Comparison of ENCODE assay signal across 17 cellular contexts in genomic region chr1:15432327-15432726, GRCh38. TPM values are rescaled to one million over a fixed set of nuclear protein-coding genes. Genes with fewer than 3 reads are reported as not detected.
A peak's percentile ranks its signal among the peaks of the same experiment; 100 is the strongest.
DNase-seq lines count a peak whose midpoint lies in the region; ATAC-seq and TF ChIP-seq lines count a peak whose summit lies in the region.
"Had no signal": no experiment of that assay in that cellular context is flagged by ENCODE, and none has a peak within 500 bp of the region (broad histone marks: within the 10 kb centered on the region; RNA-seq: fewer than 3 reads in every experiment).

No MANE protein-coding gene starts in this region.

- peaks cover 2% of the 10 kb centered on the region for H3K36me3 Mint-ChIP-seq in memory B cell

- H3K9me2 ChIP-seq in MM.1S (replicated peaks; ENCODE audit: insufficient read depth, low read length) = no peaks in the 10 kb centered on the region

- H3K4me2 ChIP-seq in MM.1S (ENCODE audit: low read depth, low read length) = no peak overlapping the region

- no peaks in the 10 kb centered on the region for H3F3A ChIP-seq in MM.1S (ENCODE audit: insufficient read depth, low read length)

- no peaks in the 10 kb centered on the region for H3K9me3 Mint-ChIP-seq in memory B cell
- H3K9me3 Mint-ChIP-seq: activated CD4-positive, alpha-beta T cell treated with anti-CD3 and anti-CD28 coated beads, Interleukin-2, amount 10 ng/mL, durations not matched to agents 7 days and 5 days; activated T-cell treated with anti-CD3 and anti-CD28 coated beads, Interleukin-2, amount 50 U/mL, for 4 hours had no signal

- no peak for DNase-seq in left ventricle myocardium superior
- DNase-seq in right atrium auricular region (ENCODE audit: low spot score) = no peak
- peak; percentile 99 to 100 for DNase-seq in SJCRH30
- no peak for DNase-seq in memory B cell (ENCODE audit: low spot score in 2 of 2)
- no peak for DNase-seq in MM.1S
- DNase-seq in midbrain (lab: John Stamatoyannopoulos, UW) = no peak
- no peak for DNase-seq in KG1 (lab: John Stamatoyannopoulos, UW)
- DNase-seq: activated CD4-positive, alpha-beta T cell treated with anti-CD3 and anti-CD28 coated beads, Interleukin-2, amount 10 ng/mL, durations not matched to agents 7 days and 5 days; activated T-cell treated with anti-CD3 and anti-CD28 coated beads, Interleukin-2, amount 50 U/mL, for 4 hours; DMS153; heart right ventricle; left cardiac atrium; NCI-H1048 had no signal

- H2AFZ ChIP-seq in MM.1S (ENCODE audit: low read length) = no peak overlapping the region

- H3K27me3 Mint-ChIP-seq in memory B cell = no peaks in the 10 kb centered on the region
- H3K27me3 Mint-ChIP-seq: activated CD4-positive, alpha-beta T cell treated with anti-CD3 and anti-CD28 coated beads, Interleukin-2, amount 10 ng/mL, durations not matched to agents 7 days and 5 days had no signal

- H3K9me3 ChIP-seq in right atrium auricular region = no peaks in the 10 kb centered on the region
- H3K9me3 ChIP-seq in SJCRH30 (replicated peaks) = no peaks in the 10 kb centered on the region
- H3K9me3 ChIP-seq in MM.1S (replicated peaks; ENCODE audit: insufficient read depth, low read length) = no peaks in the 10 kb centered on the region
- H3K9me3 ChIP-seq: esophagus muscularis mucosa, heart right ventricle had no signal

- no peak overlapping the region for H3K9ac ChIP-seq in MM.1S (ENCODE audit: low read length)

- intact Hi-C loops in left ventricle myocardium superior (cut with micrococcal nuclease) = loop anchor here (5.0 kb wide), 1 partner anchor 105 kb away; no protein-coding TSS in a partner anchor

- H3K36me3 ChIP-seq in right atrium auricular region (peaks cover 7% of the 10 kb centered on the region), SJCRH30 (peaks cover 20% of the 10 kb centered on the region), MM.1S (replicated peaks; ENCODE audit: insufficient read depth, low read length) (no peaks in the 10 kb centered on the region)

- H3K27ac Mint-ChIP-seq in memory B cell = peak overlapping the region; percentile 85
- H3K27ac Mint-ChIP-seq: activated CD4-positive, alpha-beta T cell treated with anti-CD3 and anti-CD28 coated beads, Interleukin-2, amount 10 ng/mL, durations not matched to agents 7 days and 5 days had no signal

- no peak for TF ChIP-seq CTCF in right atrium auricular region (IDR thresholded peaks at IDR 0.05)
- TF ChIP-seq CTCF in MM.1S (IDR thresholded peaks at IDR 0.05; ENCODE audit: low read length) = no peak

- H3K4me1 ChIP-seq in right atrium auricular region = peaks cover 0 to 1% of the 10 kb centered on the region in 2 donors
- H3K4me1 ChIP-seq in SJCRH30 = peaks cover 24% of the 10 kb centered on the region
- H3K4me1 ChIP-seq in MM.1S (ENCODE audit: low read length) = no peaks in the 10 kb centered on the region

- H3K27ac ChIP-seq in right atrium auricular region (no peak overlapping the region), SJCRH30 (peak overlapping the region; percentile 83), MM.1S (ENCODE audit: low read length) (no peak overlapping the region)
- H3K27ac ChIP-seq: esophagus muscularis mucosa, heart right ventricle had no signal

- no peaks in the 10 kb centered on the region for H3K4me1 Mint-ChIP-seq in memory B cell
- H3K4me1 Mint-ChIP-seq: activated CD4-positive, alpha-beta T cell treated with anti-CD3 and anti-CD28 coated beads, Interleukin-2, amount 10 ng/mL, durations not matched to agents 7 days and 5 days had no signal

- no peak overlapping the region for H3K4me3 Mint-ChIP-seq in memory B cell
- H3K4me3 Mint-ChIP-seq: activated CD4-positive, alpha-beta T cell treated with anti-CD3 and anti-CD28 coated beads, Interleukin-2, amount 10 ng/mL, durations not matched to agents 7 days and 5 days; activated T-cell treated with anti-CD3 and anti-CD28 coated beads, Interleukin-2, amount 50 U/mL, for 4 hours had no signal

- H3K27me3 ChIP-seq in right atrium auricular region (no peaks in the 10 kb centered on the region), SJCRH30 (no peaks in the 10 kb centered on the region), MM.1S (replicated peaks; ENCODE audit: insufficient read depth, low read length) (no peaks in the 10 kb centered on the region)
- H3K27me3 ChIP-seq: esophagus muscularis mucosa, heart right ventricle had no signal

- no peak overlapping the region for H3K4me3 ChIP-seq in right atrium auricular region
- H3K4me3 ChIP-seq in SJCRH30 = no peak overlapping the region
- no peak overlapping the region for H3K4me3 ChIP-seq in MM.1S (ENCODE audit: low read length)
- H3K4me3 ChIP-seq: esophagus muscularis mucosa, heart right ventricle had no signal

- H4K20me1 ChIP-seq in MM.1S (ENCODE audit: insufficient read depth, low read length) = no peaks in the 10 kb centered on the region

- peak; percentile 22 for ATAC-seq in left ventricle myocardium superior
- no peak for ATAC-seq in memory B cell (ENCODE audit: low read depth)
- ATAC-seq in esophagus mucosa = no peak
- ATAC-seq: activated T-cell treated with anti-CD3 and anti-CD28 coated beads, Interleukin-2, amount 50 U/mL, for 4 hours; left cardiac atrium had no signal

- H3K79me2 ChIP-seq in MM.1S (ENCODE audit: low read length) = no peaks in the 10 kb centered on the region

RNA-seq across cellular contexts. Expression of gene CTRC, which starts 5.9 kb away (rescaled TPM):
- not detected for total RNA-seq in left ventricle myocardium superior
- total RNA-seq in right atrium auricular region = not detected
- 0.12 and 0.28 TPM in 2 replicates for total RNA-seq in SJCRH30 (2014; rRNA removed; shearing (Covaris generic))
- not detected for total RNA-seq in esophagus mucosa
- total RNA-seq: left cardiac atrium had no signal

RNA-seq across cellular contexts. Expression of gene EFHD2, which starts 22.6 kb away (rescaled TPM):
- 12.6 TPM for total RNA-seq in left ventricle myocardium superior
- 10 to 100 TPM; 13.7 to 23.9 TPM for total RNA-seq in right atrium auricular region
- total RNA-seq in SJCRH30 (2014; rRNA removed; shearing (Covaris generic)) = 203 and 208 TPM in 2 replicates
- total RNA-seq in esophagus mucosa = 38.3 TPM

RNA-seq across cellular contexts. Expression of gene CELA2A, which starts 24.2 kb away (rescaled TPM):
- total RNA-seq in left ventricle myocardium superior (not detected), right atrium auricular region (not detected), esophagus mucosa (0.36 TPM)
- total RNA-seq in SJCRH30 (2014; rRNA removed; shearing (Covaris generic)) = 0.55 TPM in 1 of 2 replicates, not detected in the other
- total RNA-seq: activated CD4-positive, alpha-beta T cell treated with anti-CD3 and anti-CD28 coated beads, Interleukin-2, amount 10 ng/mL, durations not matched to agents 7 days and 5 days; esophagus muscularis mucosa; left cardiac atrium; RPMI7951; T-helper 2 cell treated with Interferon-gamma antibody and Interleukin-4, amounts not matched to agents 100 ng/mL and 5 ng/mL, for 36 hours had no signal

RNA-seq across cellular contexts. Expression of gene CELA2B, which starts 43.6 kb away (rescaled TPM):
- not detected for total RNA-seq in left ventricle myocardium superior
- not detected for total RNA-seq in right atrium auricular region
- 18.3 and 24.2 TPM in 2 replicates for total RNA-seq in SJCRH30 (2014; rRNA removed; shearing (Covaris generic))
- not detected for total RNA-seq in esophagus mucosa
- total RNA-seq: activated CD4-positive, alpha-beta T cell treated with anti-CD3 and anti-CD28 coated beads, Interleukin-2, amount 10 ng/mL, durations not matched to agents 7 days and 5 days; esophagus muscularis mucosa; heart right ventricle; left cardiac atrium; RPMI7951; T-helper 2 cell treated with Interferon-gamma antibody and Interleukin-4, amounts not matched to agents 100 ng/mL and 5 ng/mL, for 36 hours had no signal

Comparison
In these comparisons a context has a peak if more than half of its experiments do, and no peak if none do; other contexts are left out.
1. DNase-seq: peak in SJCRH30 (2 of 2); none in left ventricle myocardium superior (single experiment), right atrium auricular region (single experiment), memory B cell (0 of 2), MM.1S (single experiment), midbrain (single experiment) and KG1 (single experiment).